In genomic region chr1:53107570-53108322, GRCh38 we compare ENCODE assay signal across 1 cellular context.
TF ChIP-seq lines count a peak whose summit lies in the region.

No MANE protein-coding gene starts in this region.

TF ChIP-seq in HepG2, 621 proteins besides CTCF, POLR2A, EP300 and RAD21 (continued from another document and continues in another):
- peak; percentile 91; the same call in 1 of the 2 replicates for TF ChIP-seq AHDC1 (CRISPR knock-in tag; IDR thresholded peaks at IDR 0.05; ENCODE audit: borderline replicate concordance)
- peak; percentile 93 for TF ChIP-seq RARA (CRISPR knock-in tag; IDR thresholded peaks at IDR 0.05)
- TF ChIP-seq ZNF24 (IDR thresholded peaks at IDR 0.05), result no peak
- no peak for TF ChIP-seq NBN (conservative IDR thresholded peaks at IDR 0.05)
- peak; percentile 94 for TF ChIP-seq MED1 (CRISPR knock-in tag; IDR thresholded peaks at IDR 0.05)
- no peak for TF ChIP-seq CSRNP2 (CRISPR knock-in tag; conservative IDR thresholded peaks at IDR 0.05; ENCODE audit: low read depth)
- TF ChIP-seq ZNF138 (CRISPR knock-in tag; IDR thresholded peaks at IDR 0.05; ENCODE audit: low read depth), result no peak
- TF ChIP-seq NR2C2 (CRISPR knock-in tag; IDR thresholded peaks at IDR 0.05; ENCODE audit: borderline replicate concordance), result peak; percentile 31; the same call in 1 of the 2 replicates
- TF ChIP-seq RFXANK (CRISPR knock-in tag; IDR thresholded peaks at IDR 0.05), result 0 out of 2 replicates have a peak, but pooled peaks have one; percentile 70
- no peak for TF ChIP-seq SPEN (CRISPR knock-in tag; IDR thresholded peaks at IDR 0.05; ENCODE audit: low read depth)
- no peak for TF ChIP-seq RNF219 (CRISPR knock-in tag; IDR thresholded peaks at IDR 0.05)
- TF ChIP-seq ZBTB3 (CRISPR knock-in tag; IDR thresholded peaks at IDR 0.05; ENCODE audit: borderline replicate concordance, low read depth), result no peak
- TF ChIP-seq ZNF7 (CRISPR knock-in tag; IDR thresholded peaks at IDR 0.05), result no peak
- no peak; the same call in 1 of the 2 replicates for TF ChIP-seq ZNF431 (CRISPR knock-in tag; IDR thresholded peaks at IDR 0.05; ENCODE audit: borderline replicate concordance, low read depth)
- no peak for TF ChIP-seq ZNF274 (CRISPR knock-in tag; IDR thresholded peaks at IDR 0.05)
- TF ChIP-seq MAX (IDR thresholded peaks at IDR 0.05), result peak; percentile 51; the same call in 1 of the 2 replicates
- TF ChIP-seq IKZF5 (CRISPR knock-in tag; IDR thresholded peaks at IDR 0.05), result peak; percentile 95
- TF ChIP-seq ZNF891 (CRISPR knock-in tag; IDR thresholded peaks at IDR 0.05), result no peak
- TF ChIP-seq GABPB1 (CRISPR knock-in tag; IDR thresholded peaks at IDR 0.05), result no peak
- no peak for TF ChIP-seq E2F5 (CRISPR knock-in tag; conservative IDR thresholded peaks at IDR 0.05)
- TF ChIP-seq ATF1 (CRISPR knock-in tag; IDR thresholded peaks at IDR 0.05), result no peak
- TF ChIP-seq ZKSCAN1 (IDR thresholded peaks at IDR 0.05; ENCODE audit: low read length), result no peak
- no peak for TF ChIP-seq SYNCRIP (IDR thresholded peaks at IDR 0.05; ENCODE audit: insufficient read depth, low read depth, low read length)
- no peak for TF ChIP-seq ZNF276 (CRISPR knock-in tag; IDR thresholded peaks at IDR 0.05; ENCODE audit: low read depth)
- peak; percentile 74; the same call in 1 of the 2 replicates for TF ChIP-seq ZNF746 (CRISPR knock-in tag; IDR thresholded peaks at IDR 0.05)
- TF ChIP-seq ATF3 (CRISPR knock-in tag; IDR thresholded peaks at IDR 0.05), result no peak
- no peak for TF ChIP-seq GPBP1L1 (CRISPR knock-in tag; IDR thresholded peaks at IDR 0.05)
- no peak for TF ChIP-seq ZNF691 (CRISPR knock-in tag; IDR thresholded peaks at IDR 0.05; ENCODE audit: borderline replicate concordance, low read depth)
- TF ChIP-seq ZNF12 (CRISPR knock-in tag; IDR thresholded peaks at IDR 0.05), result peak; percentile 99
- TF ChIP-seq NRL (CRISPR knock-in tag; IDR thresholded peaks at IDR 0.05; ENCODE audit: borderline replicate concordance), result no peak
- no peak for TF ChIP-seq GMEB1 (CRISPR knock-in tag; IDR thresholded peaks at IDR 0.05; ENCODE audit: borderline replicate concordance)
- TF ChIP-seq ZNF644 (CRISPR knock-in tag; IDR thresholded peaks at IDR 0.05; ENCODE audit: low read depth), result 0 out of 2 replicates have a peak, but pooled peaks have one; percentile 10
- TF ChIP-seq SIX1 (CRISPR knock-in tag; IDR thresholded peaks at IDR 0.05; ENCODE audit: borderline replicate concordance), result peak; percentile 83; the same call in 1 of the 2 replicates
- no peak for TF ChIP-seq TEAD2 (CRISPR knock-in tag; IDR thresholded peaks at IDR 0.05)
- no peak for TF ChIP-seq ZNF329 (CRISPR knock-in tag; IDR thresholded peaks at IDR 0.05; ENCODE audit: low read depth)
- no peak for TF ChIP-seq ZNF143 (CRISPR knock-in tag; IDR thresholded peaks at IDR 0.05)
- TF ChIP-seq ERF (CRISPR knock-in tag; IDR thresholded peaks at IDR 0.05), result peak; percentile 94
- peak; percentile 34; the same call in 1 of the 2 replicates for TF ChIP-seq ARID3A (IDR thresholded peaks at IDR 0.05; ENCODE audit: low read depth, low read length)
- no peak for TF ChIP-seq SRF (IDR thresholded peaks at IDR 0.05; ENCODE audit: low read depth, low read length)
- TF ChIP-seq SMC3 (IDR thresholded peaks at IDR 0.05; ENCODE audit: low read length), result peak; percentile 7; the same call in 1 of the 2 replicates
